In the genomic region with DNA sequence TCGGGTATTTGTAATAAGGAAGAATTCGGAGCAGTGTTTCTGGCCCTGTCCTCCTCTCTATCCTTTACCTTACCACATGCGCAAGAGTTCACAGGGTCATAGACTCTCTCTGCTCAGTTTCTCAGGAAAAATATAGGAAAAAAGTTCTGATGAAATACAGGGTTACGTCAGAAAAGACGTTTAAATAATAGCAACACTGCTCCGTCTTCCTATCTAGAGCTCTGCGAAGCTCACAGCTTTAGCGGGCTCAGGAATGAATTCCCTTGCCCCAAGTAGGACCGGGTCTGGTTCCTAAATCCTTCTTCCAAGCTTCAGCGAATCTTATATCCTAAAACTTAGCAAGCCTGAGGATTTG, we compare ENCODE assay signal across 1 cellular context.
TF ChIP-seq lines count a peak whose summit lies in the region.

No MANE protein-coding gene starts in this region.

TF ChIP-seq in HepG2, 621 proteins besides CTCF, POLR2A, EP300 and RAD21:
- TF ChIP-seq, protein P1, sequence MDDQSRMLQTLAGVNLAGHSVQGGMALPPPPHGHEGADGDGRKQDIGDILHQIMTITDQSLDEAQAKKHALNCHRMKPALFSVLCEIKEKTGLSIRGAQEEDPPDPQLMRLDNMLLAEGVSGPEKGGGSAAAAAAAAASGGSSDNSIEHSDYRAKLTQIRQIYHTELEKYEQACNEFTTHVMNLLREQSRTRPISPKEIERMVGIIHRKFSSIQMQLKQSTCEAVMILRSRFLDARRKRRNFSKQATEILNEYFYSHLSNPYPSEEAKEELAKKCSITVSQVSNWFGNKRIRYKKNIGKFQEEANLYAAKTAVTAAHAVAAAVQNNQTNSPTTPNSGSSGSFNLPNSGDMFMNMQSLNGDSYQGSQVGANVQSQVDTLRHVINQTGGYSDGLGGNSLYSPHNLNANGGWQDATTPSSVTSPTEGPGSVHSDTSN (CRISPR knock-in tag; IDR thresholded peaks at IDR 0.05; ENCODE audit: borderline replicate concordance) = 0 out of 2 replicates have a peak, but pooled peaks have one; percentile 17
- TF ChIP-seq ELF4 (CRISPR knock-in tag; IDR thresholded peaks at IDR 0.05; ENCODE audit: borderline replicate concordance) = no peak
